Comparison of ENCODE assay signal across 33 cellular contexts in genomic region chr5:108975697-108976096, GRCh38.
A peak's percentile ranks its signal among the peaks of the same experiment; 100 is the strongest.
DNase-seq lines count a peak whose midpoint lies in the region; ATAC-seq, FAIRE-seq and TF ChIP-seq lines count a peak whose summit lies in the region.
"Had no signal": no experiment of that assay in that cellular context is flagged by ENCODE, and none has a peak within 500 bp of the region (broad histone marks: within the 10 kb centered on the region; RNA-seq: fewer than 3 reads in every experiment).

No MANE protein-coding gene starts in this region.

- H3K9ac ChIP-seq in HepG2 (ENCODE audit: insufficient read depth, low read depth, low read length) (no peak overlapping the region), K562 (ENCODE audit: insufficient read depth in 1 of 2, low read depth in 2 of 2, low read length in 2 of 2) (no peak overlapping the region)
- H3K9ac ChIP-seq: BLaER1; BLaER1 treated with 17β-estradiol and CSF1 and Interleukin-3, amounts not matched to agents 10 nM and 100 nM had no signal

- WGBS in HepG2 (ENCODE audit: low lambda C conversion rate) = 92% methylated on average over 2 of the region's 2 CpGs
- WGBS in right lobe of liver (ENCODE audit: insufficient coverage, low coverage, low lambda C conversion rate, missing lambda C conversion rate) = 92% methylated on average over 2 of the region's 2 CpGs
- 24% methylated on average over 2 of the region's 2 CpGs for WGBS in K562 (ENCODE audit: insufficient coverage, low coverage, missing lambda C conversion rate)
- 80 to 87% methylated on average over 2 of the region's 2 CpGs for WGBS in body of pancreas, 2 donors

- TF ChIP-seq POLR2A in HepG2 (IDR thresholded peaks at IDR 0.05; ENCODE audit: insufficient read depth in 1 of 2, low read depth in 2 of 2, low read length in 2 of 2) = no peak
- TF ChIP-seq POLR2A in right lobe of liver (IDR thresholded peaks at IDR 0.05) = no peak
- TF ChIP-seq POLR2A in K562 (conservative IDR thresholded peaks at IDR 0.05) = no peak
- TF ChIP-seq POLR2A in body of pancreas (IDR thresholded peaks at IDR 0.05) = no peak

- H3K4me1 ChIP-seq in HepG2 (ENCODE audit: insufficient read depth, low read length) (no peaks in the 10 kb centered on the region), right lobe of liver (no peaks in the 10 kb centered on the region), HEK293 (ENCODE audit: control insufficient read depth, insufficient read depth, low read length) (no peaks in the 10 kb centered on the region), K562 (replicated peaks in 1 of 2; ENCODE audit: control insufficient read depth in 2 of 2, insufficient read depth in 2 of 2, low read length in 2 of 2) (no peaks in the 10 kb centered on the region), body of pancreas (no peaks in the 10 kb centered on the region)
- H3K4me1 ChIP-seq: A549; BE2C; BLaER1; BLaER1 treated with 17β-estradiol and CSF1 and Interleukin-3, amounts not matched to agents 10 nM and 100 nM; Caco-2 had no signal

- H4K20me1 ChIP-seq in HepG2 (ENCODE audit: insufficient read depth, low read length) (no peaks in the 10 kb centered on the region), K562 (replicated peaks; ENCODE audit: control insufficient read depth, insufficient read depth, low read length) (no peaks in the 10 kb centered on the region)
- H4K20me1 ChIP-seq: BLaER1; BLaER1 treated with 17β-estradiol and CSF1 and Interleukin-3, amounts not matched to agents 10 nM and 100 nM had no signal

- no peak for TF ChIP-seq EP300 in HepG2 (IDR thresholded peaks at IDR 0.05; ENCODE audit: low read depth in 2 of 2, low read length in 2 of 2)
- no peak for TF ChIP-seq EP300 in HepG2 (CRISPR knock-in tag; IDR thresholded peaks at IDR 0.05; ENCODE audit: borderline replicate concordance)
- TF ChIP-seq EP300 in K562 (IDR thresholded peaks at IDR 0.05; ENCODE audit: low read length) = no peak

- DNase-seq in HepG2 (ENCODE audit: low spot score) (no peak), right lobe of liver (no peak), K562 (ENCODE audit: extremely low read depth in 1 of 4, low spot score in 3 of 4) (no peak), SHP77 (lab: John Stamatoyannopoulos, UW) (no peak), body of pancreas (no peak)
- DNase-seq: 8988T; ACHN; AML-193; BE2C; C1 segment of cervical spinal cord; Caco-2; Calu3; CD4-positive, alpha-beta memory T cell; CD4-positive, alpha-beta T cell; CD4-positive, CD25-positive, alpha-beta regulatory T cell; CD8-positive, alpha-beta memory T cell; CD8-positive, alpha-beta T cell; COR-L47; DMS 273 treated with DMSO at 0.1 percent for 48 hours; DMS153; DMS53; DMS79; DMS79 treated with DMSO at 0.1 percent for 48 hours; DND-41; EL had no signal

- H3K27me3 ChIP-seq in HepG2 (ENCODE audit: control insufficient read depth in 1 of 2, insufficient read depth in 2 of 2, low read length in 2 of 2) (no peaks in the 10 kb centered on the region), right lobe of liver (no peaks in the 10 kb centered on the region), K562 (ENCODE audit: control insufficient read depth in 2 of 2, insufficient read depth in 2 of 2, low read length in 2 of 2) (no peaks in the 10 kb centered on the region), body of pancreas (no peaks in the 10 kb centered on the region)
- H3K27me3 ChIP-seq: BE2C; BLaER1; BLaER1 treated with 17β-estradiol and CSF1 and Interleukin-3, amounts not matched to agents 10 nM and 100 nM had no signal

- H3K4me3 ChIP-seq in HepG2 (replicated peaks in 1 of 3; ENCODE audit: insufficient read depth in 1 of 3, low read depth in 2 of 3, low read length in 3 of 3) (no peak overlapping the region), right lobe of liver (no peak overlapping the region), HEK293 (ENCODE audit: low read depth, low read length) (no peak overlapping the region), K562 (no peak overlapping the region), body of pancreas (no peak overlapping the region)
- H3K4me3 ChIP-seq: A549; BLaER1; BLaER1 treated with 17β-estradiol and CSF1 and Interleukin-3, amounts not matched to agents 10 nM and 100 nM had no signal

- H3K79me2 ChIP-seq in HepG2 (ENCODE audit: insufficient read depth, low read length) (no peaks in the 10 kb centered on the region), K562 (ENCODE audit: control insufficient read depth, insufficient read depth, low read length) (no peaks in the 10 kb centered on the region)

- FAIRE-seq in HepG2 (lab: Jason Lieb, UNC) (no peak), K562 (lab: Jason Lieb, UNC) (peak; percentile 19)
- FAIRE-seq: A204.1, A549, D721Med had no signal

- intact Hi-C loops in HepG2 (cut with micrococcal nuclease; ENCODE audit: unreplicated experiment) = no loop called here
- intact Hi-C loops in right lobe of liver (cut with DNase I) = no loop called here
- intact Hi-C loops in K562 (cut with micrococcal nuclease) = no loop called here
- intact Hi-C loops in body of pancreas (cut with DNase I) = no loop called here

- H3K36me3 ChIP-seq in HepG2 (replicated peaks in 1 of 2; ENCODE audit: control insufficient read depth in 1 of 2, insufficient read depth in 2 of 2, low read length in 2 of 2) (peaks cover 1 to 9% of the 10 kb centered on the region in 2 experiments; a peak in 2 of 5 replicates), right lobe of liver (no peaks in the 10 kb centered on the region), HEK293 (ENCODE audit: control insufficient read depth in 2 of 2, insufficient read depth in 1 of 2, low read length in 2 of 2) (no peaks in the 10 kb centered on the region), K562 (ENCODE audit: control insufficient read depth, insufficient read depth, low read length) (no peaks in the 10 kb centered on the region), body of pancreas (replicated peaks in 1 of 2; ENCODE audit: insufficient read depth in 1 of 2, low read depth in 2 of 2) (no peaks in the 10 kb centered on the region)
- H3K36me3 ChIP-seq: BE2C, BLaER1 had no signal

- TF ChIP-seq RAD21 in HepG2 (CRISPR knock-in tag; IDR thresholded peaks at IDR 0.05) (no peak), K562 (CRISPR knock-in tag; conservative IDR thresholded peaks at IDR 0.05 in 1 of 2, IDR thresholded peaks at IDR 0.05 in 1 of 2) (no peak)

- in situ Hi-C loops in HepG2 (cut with HindIII; ENCODE audit: extremely low pct_ligation_motif_present, low pct_unique_long_range_greater_than_20kb) (no loop called here), K562 (cut with MboI) (no loop called here)

- H3K27ac ChIP-seq in HepG2 (ENCODE audit: extremely low read length, insufficient read depth, low read length) (no peak overlapping the region), right lobe of liver (no peak overlapping the region), HEK293 (ENCODE audit: extremely low read depth, low read depth, low read length) (no peak overlapping the region), K562 (ENCODE audit: extremely low read depth, low read depth, low read length) (no peak overlapping the region), body of pancreas (no peak overlapping the region)
- H3K27ac ChIP-seq: 22Rv1; A549; BLaER1; BLaER1 treated with 17β-estradiol and CSF1 and Interleukin-3, amounts not matched to agents 10 nM and 100 nM; C4-2B had no signal

- H3K4me2 ChIP-seq in HepG2 (ENCODE audit: low read depth, low read length) (no peak overlapping the region), K562 (ENCODE audit: insufficient read depth, low read length) (no peak overlapping the region)
- H3K4me2 ChIP-seq: A549; BLaER1; BLaER1 treated with 17β-estradiol and CSF1 and Interleukin-3, amounts not matched to agents 10 nM and 100 nM had no signal

- POLR2A ChIA-PET in HepG2 (lab: Yijun Ruan, JAX) (no interaction called here), HEK293 (lab: Yijun Ruan, JAX) (no interaction called here), K562 (lab: Yijun Ruan, JAX) (no interaction called here)

- H3K9me3 ChIP-seq in HepG2 (ENCODE audit: low read length) (no peaks in the 10 kb centered on the region), right lobe of liver (no peaks in the 10 kb centered on the region), HEK293 (ENCODE audit: control insufficient read depth, insufficient read depth, low read depth, low read length) (no peaks in the 10 kb centered on the region), K562 (replicated peaks; ENCODE audit: control insufficient read depth, insufficient read depth, low read depth, low read length) (no peaks in the 10 kb centered on the region), body of pancreas (no peaks in the 10 kb centered on the region)
- H3K9me3 ChIP-seq: A549; BE2C; BLaER1; BLaER1 treated with 17β-estradiol and CSF1 and Interleukin-3, amounts not matched to agents 10 nM and 100 nM; Caco-2 had no signal

- H2AFZ ChIP-seq in HepG2 (ENCODE audit: low read length) = no peak overlapping the region
- no peak overlapping the region for H2AFZ ChIP-seq in K562 (ENCODE audit: low read depth, low read length)

- TF ChIP-seq CTCF in HepG2 (CRISPR knock-in tag; IDR thresholded peaks at IDR 0.05) = no peak
- TF ChIP-seq CTCF in right lobe of liver (IDR thresholded peaks at IDR 0.05) = no peak
- TF ChIP-seq CTCF in HEK293 (tag by site-specific recombination; IDR thresholded peaks at IDR 0.05) = no peak
- TF ChIP-seq CTCF in K562 (IDR thresholded peaks at IDR 0.05 in 2 of 3, conservative IDR thresholded peaks at IDR 0.05 in 1 of 3; ENCODE audit: insufficient read depth in 2 of 3, low read depth in 1 of 3, low read length in 3 of 3) = no peak
- no peak for TF ChIP-seq CTCF in body of pancreas (IDR thresholded peaks at IDR 0.05)

- BruUV-seq in HepG2 (replicated peaks; lab: Mats Ljungman, UMichigan) (no TSS peak), K562 (replicated peaks; lab: Mats Ljungman, UMichigan) (no TSS peak)

- no peaks in the 10 kb centered on the region for H3K9me1 ChIP-seq in K562 (ENCODE audit: control insufficient read depth, insufficient read depth, low read length)

- ATAC-seq in HepG2 (no peak), right lobe of liver (no peak), K562 (no peak), body of pancreas (no peak)
- ATAC-seq: A549; CD8-positive, alpha-beta T cell had no signal

- CTCF ChIA-PET in HepG2 (lab: Yijun Ruan, JAX; ENCODE audit: low intra/inter-chr PET ratio, low total read pairs) (no interaction called here), HEK293 (lab: Yijun Ruan, JAX) (no interaction called here), K562 (lab: Yijun Ruan, JAX; ENCODE audit: low intra/inter-chr PET ratio) (no interaction called here)

TF ChIP-seq in HepG2, 621 proteins besides CTCF, POLR2A, EP300 and RAD21:
- TF ChIP-seq ATF7 (IDR thresholded peaks at IDR 0.05) (peak; percentile 75; the same call in 1 of the 2 replicates), ATF7 (CRISPR knock-in tag; IDR thresholded peaks at IDR 0.05) (no peak), RBAK (CRISPR knock-in tag; IDR thresholded peaks at IDR 0.05) (no peak)

TF ChIP-seq in K562, 482 proteins besides CTCF, POLR2A, EP300 and RAD21 (continues in another document):
- no peak for TF ChIP-seq RAD51 (IDR thresholded peaks at IDR 0.05; ENCODE audit: borderline replicate concordance, low read depth)
- TF ChIP-seq ELF1 (tag; IDR thresholded peaks at IDR 0.05) = no peak
- no peak for TF ChIP-seq CBX2 (IDR thresholded peaks at IDR 0.05; ENCODE audit: insufficient read depth, low read length, poor library complexity, severe bottlenecking)
- TF ChIP-seq TEAD4 (IDR thresholded peaks at IDR 0.05; ENCODE audit: low read length) = no peak
- TF ChIP-seq TEAD4 (CRISPR knock-in tag; IDR thresholded peaks at IDR 0.05; ENCODE audit: borderline replicate concordance) = no peak
- TF ChIP-seq HCFC1 (IDR thresholded peaks at IDR 0.05; ENCODE audit: low read depth, low read length) = no peak
- TF ChIP-seq HIVEP1 (CRISPR knock-in tag; IDR thresholded peaks at IDR 0.05) = no peak
